In genomic region chr3:154122912-154123559, GRCh38 we compare ENCODE assay signal across 8 cellular contexts. TPM values are rescaled to one million over a fixed set of nuclear protein-coding genes. Genes with fewer than 3 reads are reported as not detected.
A peak's percentile ranks its signal among the peaks of the same experiment; 100 is the strongest.
DNase-seq lines count a peak whose midpoint lies in the region; ATAC-seq and TF ChIP-seq lines count a peak whose summit lies in the region.

No MANE protein-coding gene starts in this region.

- H3K79me2 ChIP-seq in ACC112 (ENCODE audit: control insufficient read depth, insufficient read depth, low read length, unreplicated experiment) = peaks cover 7% of the 10 kb centered on the region

- H3K4me1 Mint-ChIP-seq in mesothelial cell of epicardium = peaks cover 35% of the 10 kb centered on the region

- peaks cover 12% of the 10 kb centered on the region for H3K27me3 Mint-ChIP-seq in mesothelial cell of epicardium (ENCODE audit: low read depth)

- peaks cover 7% of the 10 kb centered on the region for H3K4me1 ChIP-seq in ACC112 (ENCODE audit: control insufficient read depth, insufficient read depth, low read length, unreplicated experiment)

- H3K27ac ChIP-seq in ACC112 (ENCODE audit: low read depth, low read length) = no peak overlapping the region
- H3K27ac ChIP-seq in coronary artery = peak overlapping the region; percentile 58 to 81

- H3K27me3 ChIP-seq in ACC112 (ENCODE audit: insufficient read depth, low read length) = no peaks in the 10 kb centered on the region

- TF ChIP-seq CTCF in coronary artery (IDR thresholded peaks at IDR 0.05) = no peak
- no peak for TF ChIP-seq CTCF in mesothelial cell of epicardium (IDR thresholded peaks at IDR 0.05; ENCODE audit: unreplicated experiment)

- peak overlapping the region; percentile 93 for H3K4me3 ChIP-seq in ACC112 (ENCODE audit: low read depth, low read length)
- H3K4me3 ChIP-seq in coronary artery = peak overlapping the region; percentile 78

- H3K9me3 Mint-ChIP-seq in mesothelial cell of epicardium = no peaks in the 10 kb centered on the region

- ATAC-seq in GM18511 (IDR thresholded peaks at IDR 0.05; ENCODE audit: unreplicated experiment) = no peak

- H3K27ac Mint-ChIP-seq in mesothelial cell of epicardium = peak overlapping the region; percentile 45

- H3K36me3 ChIP-seq in ACC112 (ENCODE audit: insufficient read depth, low read length) = no peaks in the 10 kb centered on the region

- peak; percentile 44 for DNase-seq in KBM-7
- DNase-seq in coronary artery (ENCODE audit: low spot score) = no peak
- no peak for DNase-seq in mesothelial cell of epicardium (ENCODE audit: low spot score in 2 of 2, unreplicated experiment in 2 of 2)
- no peak for DNase-seq in DMS153 treated with DMSO at 0.1 percent for 48 hours (lab: John Stamatoyannopoulos, UW; ENCODE audit: unreplicated experiment)
- no peak for DNase-seq in cerebellum (ENCODE audit: low spot score)
- no peak for DNase-seq in dedifferentiated amniotic fluid mesenchymal stem cell (ENCODE audit: extremely low spot score)

- in situ Hi-C loops in KBM-7 (cut with MboI; ENCODE audit: low pct_unique_long_range_greater_than_20kb, low sequenced_read_pairs) = no loop called here

- H3K4me3 Mint-ChIP-seq in mesothelial cell of epicardium = peak overlapping the region; percentile 88

- H2AFZ ChIP-seq in ACC112 (ENCODE audit: low read length, unreplicated experiment) = peak overlapping the region; percentile 96

- H3K36me3 Mint-ChIP-seq in mesothelial cell of epicardium = no peaks in the 10 kb centered on the region

RNA-seq across cellular contexts. Expression of gene ARHGEF26, which starts 1.8 kb away (rescaled TPM):
- total RNA-seq in mesothelial cell of epicardium (6.2 to 6.6 TPM (median 6.6 TPM) in 3 replicates), cerebellum (10.1 TPM)
